ENCODE assay signal across 12 cellular contexts in genomic region chr14:95341564-95341963, GRCh38. TPM values are rescaled to one million over a fixed set of nuclear protein-coding genes. Genes with fewer than 3 reads are reported as not detected.
DNase-seq lines count a peak whose midpoint lies in the region; ATAC-seq and TF ChIP-seq lines count a peak whose summit lies in the region.
"Had no signal": no experiment of that assay in that cellular context is flagged by ENCODE, and none has a peak within 500 bp of the region (broad histone marks: within the 10 kb centered on the region; RNA-seq: fewer than 3 reads in every experiment).

No MANE protein-coding gene starts in this region.

- H4K20me1 ChIP-seq in H9 (ENCODE audit: control insufficient read depth, insufficient read depth, insufficient read length) (no peaks in the 10 kb centered on the region), mammary epithelial cell (ENCODE audit: insufficient read depth, low read length) (no peaks in the 10 kb centered on the region)
- H4K20me1 ChIP-seq: BLaER1 treated with 17β-estradiol and CSF1 and Interleukin-3, amounts not matched to agents 10 nM and 100 nM had no signal

- H3K4me3 Mint-ChIP-seq in H9 = no peak overlapping the region

- H3K4me2 ChIP-seq in H9 (ENCODE audit: insufficient read depth, insufficient read length, low read length) (no peak overlapping the region), mammary epithelial cell (ENCODE audit: insufficient read depth, low read depth, low read length) (no peak overlapping the region)
- H3K4me2 ChIP-seq: BLaER1 treated with 17β-estradiol and CSF1 and Interleukin-3, amounts not matched to agents 10 nM and 100 nM had no signal

- no peak overlapping the region for H2AK5ac ChIP-seq in H9 (ENCODE audit: insufficient read length, low read length)

- in situ Hi-C loops in mammary epithelial cell (cut with MboI; ENCODE audit: low sequenced_read_pairs in 2 of 2) = no loop called here

- H3K14ac ChIP-seq in H9 (ENCODE audit: insufficient read depth, low read length) = no peak overlapping the region

- H3K23me2 ChIP-seq in H9 (ENCODE audit: insufficient read length, low read depth, low read length, poor library complexity, severe bottlenecking) = no peaks in the 10 kb centered on the region

- no peaks in the 10 kb centered on the region for H3K27me3 ChIP-seq in H9 (ENCODE audit: insufficient read depth, low read length)
- no peaks in the 10 kb centered on the region for H3K27me3 ChIP-seq in mammary epithelial cell (ENCODE audit: insufficient read depth, low read length)
- no peaks in the 10 kb centered on the region for H3K27me3 ChIP-seq in testis
- H3K27me3 ChIP-seq: BLaER1 treated with 17β-estradiol and CSF1 and Interleukin-3, amounts not matched to agents 10 nM and 100 nM; Peyer's patch had no signal

- H4K8ac ChIP-seq in H9 (replicated peaks; ENCODE audit: insufficient read length, low read depth, low read length) = no peak overlapping the region

- H2BK12ac ChIP-seq in H9 (ENCODE audit: insufficient read length, low read depth, low read length) = no peak overlapping the region

- H3K9me3 ChIP-seq in H9 (ENCODE audit: control insufficient read depth, low read depth, low read length) (no peaks in the 10 kb centered on the region), mammary epithelial cell (replicated peaks; ENCODE audit: insufficient read depth, low read length) (no peaks in the 10 kb centered on the region), testis (no peaks in the 10 kb centered on the region)
- H3K9me3 ChIP-seq: BLaER1 treated with 17β-estradiol and CSF1 and Interleukin-3, amounts not matched to agents 10 nM and 100 nM; Peyer's patch had no signal

- H3K36me3 ChIP-seq in mammary epithelial cell (ENCODE audit: insufficient read depth, low read length) = no peaks in the 10 kb centered on the region
- H3K36me3 ChIP-seq in testis (ENCODE audit: low read depth, missing control alignments) = no peaks in the 10 kb centered on the region
- H3K36me3 ChIP-seq: BLaER1 treated with 17β-estradiol and CSF1 and Interleukin-3, amounts not matched to agents 10 nM and 100 nM; Peyer's patch had no signal

- no peak overlapping the region for H3K27ac ChIP-seq in H9 (ENCODE audit: insufficient read length, low read depth, low read length)
- H3K27ac ChIP-seq in mammary epithelial cell (ENCODE audit: insufficient read depth, low read depth, low read length) = peak overlapping the region; percentile 5
- no peak overlapping the region for H3K27ac ChIP-seq in testis
- H3K27ac ChIP-seq: BLaER1 treated with 17β-estradiol and CSF1 and Interleukin-3, amounts not matched to agents 10 nM and 100 nM had no signal

- no peak overlapping the region for H2BK120ac ChIP-seq in H9 (ENCODE audit: low read depth, low read length, poor library complexity, severe bottlenecking)

- H3K56ac ChIP-seq in H9 (ENCODE audit: insufficient read length, low read depth, low read length) = peak overlapping the region; percentile 24

- no peak overlapping the region for H2BK5ac ChIP-seq in H9 (ENCODE audit: insufficient read length, low read length)

- H2AFZ ChIP-seq in H9 (ENCODE audit: low read length) (no peak overlapping the region), mammary epithelial cell (ENCODE audit: low read depth, low read length) (no peak overlapping the region)

- ATAC-seq in left ventricle myocardium superior = peak; percentile 85
- no peak for ATAC-seq in HG02763 (IDR thresholded peaks at IDR 0.05; ENCODE audit: unreplicated experiment)
- no peak for ATAC-seq in HG02852 (IDR thresholded peaks at IDR 0.05; ENCODE audit: unreplicated experiment)
- ATAC-seq in HG03571 (IDR thresholded peaks at IDR 0.05; ENCODE audit: unreplicated experiment) = no peak

- TF ChIP-seq CTCF in H9 (conservative IDR thresholded peaks at IDR 0.05) (no peak), mammary epithelial cell (conservative IDR thresholded peaks at IDR 0.05 in 1 of 2, IDR thresholded peaks at IDR 0.05 in 1 of 2; ENCODE audit: extremely low read depth in 1 of 2, insufficient read depth in 1 of 2, low read depth in 1 of 2, low read length in 2 of 2) (no peak), testis (IDR thresholded peaks at IDR 0.05) (no peak)

- H3K9ac ChIP-seq in H9 (ENCODE audit: extremely low read depth, insufficient read length, low read length) (no peak overlapping the region), mammary epithelial cell (ENCODE audit: insufficient read depth, low read length) (no peak overlapping the region)
- H3K9ac ChIP-seq: BLaER1 treated with 17β-estradiol and CSF1 and Interleukin-3, amounts not matched to agents 10 nM and 100 nM had no signal

- peaks cover 5% of the 10 kb centered on the region in 2 experiments; a peak in 1 of 4 replicates for H3K4me1 Mint-ChIP-seq in H9

- H3K4ac ChIP-seq in H9 (ENCODE audit: low read depth, low read length) = no peak overlapping the region

- BruUV-seq in mammary epithelial cell (replicated peaks; lab: Mats Ljungman, UMichigan) = no TSS peak

- no peak overlapping the region for H4K91ac ChIP-seq in H9 (ENCODE audit: insufficient read length, low read depth, low read length)

- no peak overlapping the region for H3T11ph ChIP-seq in H9 (ENCODE audit: low read length)

- H3K27ac Mint-ChIP-seq in H9 = no peak overlapping the region

- WGBS in H9 (ENCODE audit: extremely low coverage, insufficient read length, low lambda C conversion rate) = no CpG with 5 or more reads among the region's 4 CpGs
- WGBS in mammary epithelial cell (ENCODE audit: low coverage, missing lambda C conversion rate) = 81% methylated on average over 4 of the region's 4 CpGs
- WGBS in testis, 2 donors = 76 to 79% methylated on average over 4 of the region's 4 CpGs

- no peak overlapping the region for H3K18ac ChIP-seq in H9 (ENCODE audit: insufficient read length, low read depth, low read length)

- no peak overlapping the region for H3K23ac ChIP-seq in H9 (ENCODE audit: insufficient read length, low read depth, low read length)

- H3K4me1 ChIP-seq in H9 (ENCODE audit: insufficient read depth, low read length) (no peaks in the 10 kb centered on the region), mammary epithelial cell (ENCODE audit: insufficient read depth, low read length) (peaks cover 16% of the 10 kb centered on the region), testis (no peaks in the 10 kb centered on the region)
- H3K4me1 ChIP-seq: BLaER1 treated with 17β-estradiol and CSF1 and Interleukin-3, amounts not matched to agents 10 nM and 100 nM; Peyer's patch had no signal

- H3K9me3 Mint-ChIP-seq in H9 = no peaks in the 10 kb centered on the region

- no peak for DNase-seq in H9
- no peak for DNase-seq in mammary epithelial cell
- peak; percentile 44 for DNase-seq in left ventricle myocardium superior
- peak; percentile 81 for DNase-seq in testis
- DNase-seq: NCI-H1092 treated with DMSO at 0.1 percent for 48 hours, NCI-H2081 treated with DMSO at 0.1 percent for 48 hours, NCI-H446 treated with DMSO at 0.1 percent for 48 hours, Peyer's patch had no signal

- peaks cover 7% of the 10 kb centered on the region for H3K27me3 Mint-ChIP-seq in H9 (ENCODE audit: low read depth)

- no peak for TF ChIP-seq POLR2A in testis (IDR thresholded peaks at IDR 0.05)

- H4K5ac ChIP-seq in H9 (ENCODE audit: insufficient read length, low read depth, low read length) = no peak overlapping the region

- H3K4me3 ChIP-seq in mammary epithelial cell (replicated peaks in 1 of 3; ENCODE audit: insufficient read depth in 1 of 3, low read depth in 2 of 3, low read length in 3 of 3) (no peak overlapping the region), testis (no peak overlapping the region)
- H3K4me3 ChIP-seq: BLaER1 treated with 17β-estradiol and CSF1 and Interleukin-3, amounts not matched to agents 10 nM and 100 nM; Peyer's patch had no signal

- dilution Hi-C loops in mammary epithelial cell (cut with HindIII; ENCODE audit: low sequenced_read_pairs) = loop anchor here (5.0 kb wide), 1 partner anchor 46 kb away; no protein-coding TSS in a partner anchor

- H3K79me1 ChIP-seq in H9 (ENCODE audit: insufficient read depth, low read depth, low read length, poor library complexity, severe bottlenecking) = no peaks in the 10 kb centered on the region

- H2BK15ac ChIP-seq in H9 (ENCODE audit: low read depth, low read length) = no peak overlapping the region

- H3K79me2 ChIP-seq in H9 (ENCODE audit: insufficient read depth, low read length) (no peaks in the 10 kb centered on the region), mammary epithelial cell (ENCODE audit: insufficient read depth, low read length) (no peaks in the 10 kb centered on the region)

- intact Hi-C loops in mammary epithelial cell (cut with micrococcal nuclease) (no loop called here), left ventricle myocardium superior (cut with micrococcal nuclease) (no loop called here), testis (cut with DNase I; ENCODE audit: low total_unique reads) (no loop called here)

- H2BK20ac ChIP-seq in H9 (ENCODE audit: low read depth, low read length, poor library complexity, severe bottlenecking) = no peak overlapping the region

- CTCF ChIA-PET in mammary epithelial cell (lab: Charles Lee; ENCODE audit: low non-redundant PET) = no interaction called here

- no peaks in the 10 kb centered on the region for H3K36me3 Mint-ChIP-seq in H9 (ENCODE audit: insufficient read depth in 1 of 3, low read depth in 3 of 3)

RNA-seq across cellular contexts. Expression of gene CLMN, which starts 21.9 kb away (rescaled TPM):
- total RNA-seq in H9 (2021) (7.6 and 8.4 TPM in 2 replicates), mammary epithelial cell (10 to 100 TPM; 12.2 to 64.3 TPM), left ventricle myocardium superior (8.9 TPM), testis (10 to 100 TPM; 35.9 to 68.0 TPM)
- polyA plus RNA-seq in mammary epithelial cell (12.0 TPM), testis (ENCODE audit: insufficient read depth, low read depth, low replicate concordance) (134 TPM)
- 45.1 TPM for polyA minus RNA-seq in mammary epithelial cell

Comparison
In these comparisons a context has a peak if more than half of its experiments do, and no peak if none do; other contexts are left out.
1. DNase-seq: peak in left ventricle myocardium superior (single experiment) and testis (single experiment); none in H9 (single experiment) and mammary epithelial cell (single experiment).